ENCODE assay signal across 12 cellular contexts in genomic region chr18:26335139-26335933, GRCh38.
DNase-seq lines count a peak whose midpoint lies in the region; ATAC-seq and FAIRE-seq lines count a peak whose summit lies in the region.
"Had no signal": no experiment of that assay in that cellular context is flagged by ENCODE, and none has a peak within 500 bp of the region (broad histone marks: within the 10 kb centered on the region; RNA-seq: fewer than 3 reads in every experiment).

No MANE protein-coding gene starts in this region.

- no peaks in the 10 kb centered on the region for H3K27me3 ChIP-seq in stomach smooth muscle (ENCODE audit: control insufficient read depth in 1 of 2, insufficient read depth in 2 of 2, low read length in 2 of 2)
- no peaks in the 10 kb centered on the region for H3K27me3 ChIP-seq in SJCRH30
- H3K27me3 ChIP-seq: stomach had no signal

- peaks cover 14% of the 10 kb centered on the region for H3K36me3 Mint-ChIP-seq in memory B cell

- peak overlapping the region; percentile 56 for H3K27ac ChIP-seq in stomach smooth muscle (ENCODE audit: low read length)
- H3K27ac ChIP-seq in SJCRH30 = no peak overlapping the region
- H3K27ac ChIP-seq: prostate gland, stomach had no signal

- no peaks in the 10 kb centered on the region for H3K27me3 Mint-ChIP-seq in memory B cell
- H3K27me3 Mint-ChIP-seq: central memory CD8-positive, alpha-beta T cell had no signal

- H3K9ac ChIP-seq in stomach smooth muscle (ENCODE audit: low read length in 2 of 2) = no peak overlapping the region

- no peaks in the 10 kb centered on the region for H3K9me3 Mint-ChIP-seq in memory B cell
- H3K9me3 Mint-ChIP-seq: central memory CD8-positive, alpha-beta T cell had no signal

- H3K4me3 ChIP-seq in stomach smooth muscle (ENCODE audit: low read length in 2 of 2) (peak overlapping the region in 1 of 2 donors; percentile 23), SJCRH30 (no peak overlapping the region)
- H3K4me3 ChIP-seq: prostate gland, stomach had no signal

- ATAC-seq in memory B cell (ENCODE audit: low read depth) = no peak

- H3K4me1 Mint-ChIP-seq in memory B cell = no peaks in the 10 kb centered on the region
- H3K4me1 Mint-ChIP-seq: central memory CD8-positive, alpha-beta T cell had no signal

- H3K27ac Mint-ChIP-seq in memory B cell = peak overlapping the region; percentile 49

- H3K9me3 ChIP-seq in stomach smooth muscle (ENCODE audit: control insufficient read depth in 2 of 2, low read length in 2 of 2) = no peaks in the 10 kb centered on the region
- no peaks in the 10 kb centered on the region for H3K9me3 ChIP-seq in SJCRH30 (replicated peaks)
- H3K9me3 ChIP-seq: prostate gland, stomach had no signal

- peak; percentile 64 for FAIRE-seq in endometrium (lab: Jason Lieb, UNC)

- H3K4me3 Mint-ChIP-seq in memory B cell = no peak overlapping the region
- H3K4me3 Mint-ChIP-seq: central memory CD8-positive, alpha-beta T cell had no signal

- H3K4me1 ChIP-seq in stomach smooth muscle (ENCODE audit: control insufficient read depth, insufficient read depth, low read length) (peaks cover 3% of the 10 kb centered on the region), SJCRH30 (no peaks in the 10 kb centered on the region)
- H3K4me1 ChIP-seq: prostate gland had no signal

- peak; percentile 65 for DNase-seq in M059J (ENCODE audit: low read depth)
- DNase-seq in memory B cell (ENCODE audit: low spot score in 2 of 2) = no peak
- DNase-seq in SJCRH30 = no peak
- no peak for DNase-seq in NCI-H1417 (lab: John Stamatoyannopoulos, UW)
- no peak for DNase-seq in effector CD4-positive, alpha-beta T cell
- DNase-seq: activated naive CD4-positive, alpha-beta T cell treated with Interleukin-2 at 50 U/mL for 16 hours; stomach; T1000 had no signal

- H3K36me3 ChIP-seq in stomach smooth muscle (ENCODE audit: control insufficient read depth in 2 of 2, insufficient read depth in 2 of 2, low read length in 2 of 2) (no peaks in the 10 kb centered on the region), SJCRH30 (no peaks in the 10 kb centered on the region)
- H3K36me3 ChIP-seq: prostate gland had no signal
